In genomic region chr4:189912170-189912569, GRCh38 we compare ENCODE assay signal across 11 cellular contexts. TPM values are rescaled to one million over a fixed set of nuclear protein-coding genes. Genes with fewer than 3 reads are reported as not detected.
A peak's percentile ranks its signal among the peaks of the same experiment; 100 is the strongest.
DNase-seq lines count a peak whose midpoint lies in the region; ATAC-seq, FAIRE-seq and TF ChIP-seq lines count a peak whose summit lies in the region.
"Had no signal": no experiment of that assay in that cellular context is flagged by ENCODE, and none has a peak within 500 bp of the region (broad histone marks: within the 10 kb centered on the region; RNA-seq: fewer than 3 reads in every experiment).

No MANE protein-coding gene starts in this region.

- no peak overlapping the region for H2BK5ac ChIP-seq in mesenchymal stem cell (ENCODE audit: low read depth, low read length, poor library complexity, severe bottlenecking)

- no peak for TF ChIP-seq POLR2A in GM12878 (IDR thresholded peaks at IDR 0.05; ENCODE audit: low read depth, low read length)

- H3K79me2 ChIP-seq in GM12878 (ENCODE audit: control insufficient read depth, insufficient read depth, low read length), result no peaks in the 10 kb centered on the region

- peaks cover 6% of the 10 kb centered on the region for H3K27me3 Mint-ChIP-seq in CD8-positive, alpha-beta T cell (ENCODE audit: low read depth)

- TF ChIP-seq RAD21 in GM12878 (IDR thresholded peaks at IDR 0.05; ENCODE audit: insufficient read depth, low read depth, low read length) (no peak), liver (IDR thresholded peaks at IDR 0.05) (peak in 1 of 2 donors; percentile 5)

- H3K18ac ChIP-seq in mesenchymal stem cell (ENCODE audit: low read depth in 1 of 2, low read length in 2 of 2), result no peak overlapping the region

- H3K4me3 Mint-ChIP-seq in CD8-positive, alpha-beta T cell, result no peak overlapping the region

- no peak overlapping the region for H3K4me2 ChIP-seq in GM12878 (ENCODE audit: control insufficient read depth, insufficient read depth)
- H3K4me2 ChIP-seq in mesenchymal stem cell (ENCODE audit: low read length, poor library complexity, severe bottlenecking), result no peak overlapping the region

- BruUV-seq in GM12878 (replicated peaks; lab: Mats Ljungman, UMichigan), result no TSS peak

- H4K8ac ChIP-seq in mesenchymal stem cell (ENCODE audit: low read length), result no peak overlapping the region

- no peaks in the 10 kb centered on the region for H3K79me1 ChIP-seq in mesenchymal stem cell (replicated peaks; ENCODE audit: low read length, poor library complexity, severe bottlenecking)

- TF ChIP-seq CTCF in CD8-positive, alpha-beta T cell (IDR thresholded peaks at IDR 0.05), result peak; percentile 22
- TF ChIP-seq CTCF in HFF-Myc (IDR thresholded peaks at IDR 0.05; ENCODE audit: low read depth, low read length, missing control alignments) (peak; percentile 55), GM12878 (IDR thresholded peaks at IDR 0.05 in 2 of 3, conservative IDR thresholded peaks at IDR 0.05 in 1 of 3; ENCODE audit: control insufficient read depth in 2 of 3, extremely low read depth in 1 of 3, insufficient read depth in 1 of 3, low read depth in 3 of 3, low read length in 3 of 3) (peak; percentile 11 to 43 (median 43); a peak in 4 of 6 replicates), liver (IDR thresholded peaks at IDR 0.05; ENCODE audit: low read depth, low read length, missing input control) (peak; percentile 24)

- H3K23ac ChIP-seq in mesenchymal stem cell (ENCODE audit: low read length in 2 of 2), result no peak overlapping the region

- no peak overlapping the region for H2AK5ac ChIP-seq in mesenchymal stem cell (ENCODE audit: low read length, severe bottlenecking)

- H3K9me3 Mint-ChIP-seq in CD8-positive, alpha-beta T cell, result peaks cover 4% of the 10 kb centered on the region

- CTCF ChIA-PET in CD8-positive, alpha-beta T cell (lab: Charles Lee), result no interaction called here
- CTCF ChIA-PET in GM12878 (lab: Yijun Ruan, JAX), result interaction anchor here (1.0 to 1.3 kb wide), 3 partner anchors 16 to 28 kb away, joined by 3 read pairs; partner anchors contain the start of gene FRG1

- no peak overlapping the region for H4K91ac ChIP-seq in mesenchymal stem cell (ENCODE audit: low read length)

- no peak overlapping the region for H3K14ac ChIP-seq in mesenchymal stem cell (ENCODE audit: low read length in 2 of 2)

- 69% methylated on average over 6 of the region's 6 CpGs for WGBS in GM12878 (ENCODE audit: insufficient coverage, insufficient replicate concordance, low lambda C conversion rate, missing lambda C conversion rate)
- WGBS in liver, result 57% methylated on average over 6 of the region's 6 CpGs
- no CpG with 5 or more reads among the region's 6 CpGs for WGBS in mesenchymal stem cell

- H3K9me3 ChIP-seq in CD8-positive, alpha-beta T cell (ENCODE audit: low read length), result no peaks in the 10 kb centered on the region
- H3K9me3 ChIP-seq in GM12878 (replicated peaks; ENCODE audit: control insufficient read depth, insufficient read depth, low read length) (no peaks in the 10 kb centered on the region), liver (ENCODE audit: control insufficient read depth in 4 of 4, low read length in 3 of 4) (peaks cover 0 to 1% (median 0%) of the 10 kb centered on the region in 4 donors), mesenchymal stem cell (ENCODE audit: control insufficient read depth, low read length) (no peaks in the 10 kb centered on the region)

- no peak overlapping the region for H2BK120ac ChIP-seq in mesenchymal stem cell (ENCODE audit: low read depth, low read length)

- H2BK12ac ChIP-seq in mesenchymal stem cell (ENCODE audit: low read length in 2 of 2), result no peak overlapping the region

- H2AFZ ChIP-seq in GM12878 (ENCODE audit: control insufficient read depth, low read depth, low read length) (no peak overlapping the region), mesenchymal stem cell (ENCODE audit: low read depth, low read length) (no peak overlapping the region)

- no peak overlapping the region for H3K27ac Mint-ChIP-seq in CD8-positive, alpha-beta T cell

- no peak overlapping the region for H2BK15ac ChIP-seq in mesenchymal stem cell (ENCODE audit: low read depth, poor library complexity, severe bottlenecking)

- DNase-seq in CD8-positive, alpha-beta T cell, result no peak
- DNase-seq in HFF-Myc (ENCODE audit: extremely low read depth, low read depth) (no peak), GM12878 (ENCODE audit: low read depth, low spot score) (no peak), mesenchymal stem cell (no peak), ureter (ENCODE audit: low spot score) (no peak), NCI-H2107 treated with DMSO at 0.1 percent for 48 hours (lab: John Stamatoyannopoulos, UW; ENCODE audit: unreplicated experiment) (no peak)
- DNase-seq: activated CD4-positive, CD25-positive, alpha-beta regulatory T cell; activated gamma-delta T cell treated with Interleukin-2 at 50 U/mL for 16 hours had no signal

- H3K4me1 Mint-ChIP-seq in CD8-positive, alpha-beta T cell (ENCODE audit: low read depth), result no peaks in the 10 kb centered on the region

- no peaks in the 10 kb centered on the region for H3K27me3 ChIP-seq in CD8-positive, alpha-beta T cell (ENCODE audit: insufficient read depth, low read length)
- H3K27me3 ChIP-seq in GM12878 (replicated peaks in 1 of 2; ENCODE audit: control insufficient read depth in 2 of 2, insufficient read depth in 2 of 2, low read length in 1 of 2) (no peaks in the 10 kb centered on the region), liver (ENCODE audit: control insufficient read depth in 4 of 4, insufficient read depth in 4 of 4, low read length in 3 of 4) (no peaks in the 10 kb centered on the region), mesenchymal stem cell (ENCODE audit: control insufficient read depth in 1 of 2, insufficient read depth in 1 of 2, low read length in 2 of 2) (no peaks in the 10 kb centered on the region)

- SMC1A ChIA-PET in GM12878 (lab: Charles Lee; ENCODE audit: uncharacterized antibody, unreplicated experiment), result no interaction called here

- intact Hi-C loops in CD8-positive, alpha-beta T cell (cut with DNase I, micrococcal nuclease), result no loop called here
- intact Hi-C loops in GM12878 (cut with micrococcal nuclease; ENCODE audit: unreplicated experiment), result no loop called here

- H3K36me3 Mint-ChIP-seq in CD8-positive, alpha-beta T cell, result no peaks in the 10 kb centered on the region

- no peak overlapping the region for H3K4me3 ChIP-seq in CD8-positive, alpha-beta T cell (ENCODE audit: low read depth, low read length)
- H3K4me3 ChIP-seq in HFF-Myc (replicated peaks; ENCODE audit: low read depth, low read length) (no peak overlapping the region), GM12878 (no peak overlapping the region), liver (ENCODE audit: low read depth in 1 of 3, low read length in 3 of 3) (no peak overlapping the region), mesenchymal stem cell (ENCODE audit: insufficient read depth in 1 of 2, low read depth in 1 of 2, low read length in 2 of 2) (no peak overlapping the region)

- POLR2A ChIA-PET in CD8-positive, alpha-beta T cell (lab: Charles Lee), result no interaction called here
- POLR2A ChIA-PET in GM12878 (lab: Charles Lee), result no interaction called here

- H3K4me1 ChIP-seq in CD8-positive, alpha-beta T cell (ENCODE audit: insufficient read depth, low read length), result no peaks in the 10 kb centered on the region
- no peaks in the 10 kb centered on the region for H3K4me1 ChIP-seq in GM12878 (ENCODE audit: control insufficient read depth, insufficient read depth, low read length)
- H3K4me1 ChIP-seq in liver (ENCODE audit: control insufficient read depth in 4 of 4, insufficient read depth in 4 of 4, low read length in 3 of 4), result no peaks in the 10 kb centered on the region
- no peaks in the 10 kb centered on the region for H3K4me1 ChIP-seq in mesenchymal stem cell (ENCODE audit: control insufficient read depth, insufficient read depth, low read depth, low read length)

- H4K20me1 ChIP-seq in GM12878 (ENCODE audit: control insufficient read depth, insufficient read depth), result no peaks in the 10 kb centered on the region

- in situ Hi-C loops in GM12878 (cut with MboI), result no loop called here

- no peak overlapping the region for H3K27ac ChIP-seq in CD8-positive, alpha-beta T cell (ENCODE audit: low read depth, low read length)
- no peak overlapping the region for H3K27ac ChIP-seq in GM12878 (ENCODE audit: control insufficient read depth, insufficient read depth)
- no peak overlapping the region for H3K27ac ChIP-seq in liver (ENCODE audit: low read depth in 1 of 2, low read length in 2 of 2)
- H3K27ac ChIP-seq in mesenchymal stem cell (ENCODE audit: low read length, poor library complexity, severe bottlenecking), result no peak overlapping the region

- no peak for FAIRE-seq in GM12878 (lab: Jason Lieb, UNC)
- FAIRE-seq: RCC 7860 had no signal

- no peak for ATAC-seq in CD8-positive, alpha-beta T cell
- no peak for ATAC-seq in GM12878
- no peak for ATAC-seq in GM21367 (IDR thresholded peaks at IDR 0.05; ENCODE audit: unreplicated experiment)

- RAD21 ChIA-PET in GM12878 (lab: Charles Lee; ENCODE audit: unreplicated experiment), result no interaction called here

- no peak overlapping the region for H3K4ac ChIP-seq in mesenchymal stem cell (ENCODE audit: low read depth in 1 of 2, low read length in 2 of 2)

- TF ChIP-seq EP300 in GM12878 (IDR thresholded peaks at IDR 0.05; ENCODE audit: borderline replicate concordance in 1 of 2, control insufficient read depth in 1 of 2, low read depth in 2 of 2, low read length in 2 of 2), result no peak

- H3K9ac ChIP-seq in GM12878 (ENCODE audit: control insufficient read depth, insufficient read depth, low read length), result no peak overlapping the region
- no peak overlapping the region for H3K9ac ChIP-seq in liver (ENCODE audit: low read depth in 1 of 2, low read length in 2 of 2)
- H3K9ac ChIP-seq in mesenchymal stem cell (ENCODE audit: low read length), result no peak overlapping the region

- no peaks in the 10 kb centered on the region for H3K36me3 ChIP-seq in CD8-positive, alpha-beta T cell (ENCODE audit: insufficient read depth, low read length)
- no peaks in the 10 kb centered on the region for H3K36me3 ChIP-seq in GM12878 (ENCODE audit: control insufficient read depth in 2 of 2, insufficient read depth in 2 of 2, low read length in 1 of 2)
- no peaks in the 10 kb centered on the region for H3K36me3 ChIP-seq in liver (ENCODE audit: control insufficient read depth in 4 of 4, insufficient read depth in 3 of 4, low read depth in 1 of 4, low read length in 3 of 4)
- H3K36me3 ChIP-seq in mesenchymal stem cell (ENCODE audit: control insufficient read depth in 1 of 2, insufficient read depth in 2 of 2, low read depth in 1 of 2, low read length in 2 of 2), result no peaks in the 10 kb centered on the region

RNA-seq across cellular contexts. Expression of gene FRG1, which starts 28.5 kb away (rescaled TPM):
- 10 to 100 TPM; 67.9 to 68.5 TPM for total RNA-seq in CD8-positive, alpha-beta T cell
- 17.5 and 18.7 TPM in 2 replicates for total RNA-seq in GM12878 (2013; cell fraction: nucleolus; rRNA removed)
- total RNA-seq in GM12878 (2014; rRNA removed), result 28.9 and 37.7 TPM in 2 replicates
- total RNA-seq in GM12878 (2014; rRNA removed; fragmentation: Illumina TruSeq; extraction: Trizol), result 79.2 and 83.8 TPM in 2 replicates
- total RNA-seq in GM12878 (2021), result 44.6 and 48.4 TPM in 2 replicates
- 28.7 TPM for polyA plus RNA-seq in GM12878 (2011; ENCODE audit: low read depth)
- polyA plus RNA-seq in GM12878 (2011; rRNA removed), result 35.3 and 53.3 TPM in 2 replicates
- 13.0 and 13.8 TPM in 2 replicates for polyA plus RNA-seq in GM12878 (2011; cell fraction: cytosol; rRNA removed)
- polyA plus RNA-seq in GM12878 (2011; cell fraction: nucleus; rRNA removed), result 16.8 and 20.0 TPM in 2 replicates
- 48.0 and 49.3 TPM in 2 replicates for polyA plus RNA-seq in GM12878 (2012)
- 96.8 and 102 TPM in 2 replicates for polyA plus RNA-seq in GM12878 (2014; fragmentation: Illumina TruSeq; extraction: Trizol)
- polyA plus RNA-seq in GM12878 (2014; fragmentation: Nextera tagmentation; extraction: Ambion mirVana), result 100 to 1,000 TPM; 113 to 190 TPM
- polyA plus RNA-seq in GM12878 (2014; rRNA removed), result 34.3 and 44.7 TPM in 2 replicates
- polyA plus RNA-seq in GM12878 (2016; fragmentation: Nextera tagmentation; extraction: Ambion mirVana), result 10 to 100 TPM; 56.2 to 61.0 TPM
- 5.7 and 8.9 TPM in 2 replicates for polyA minus RNA-seq in GM12878 (2011; rRNA and poly(A)+ RNA removed)
- 6.7 and 9.0 TPM in 2 replicates for polyA minus RNA-seq in GM12878 (2011; cell fraction: cytosol; rRNA and poly(A)+ RNA removed)
- 6.4 and 7.4 TPM in 2 replicates for polyA minus RNA-seq in GM12878 (2011; cell fraction: nucleus; rRNA and poly(A)+ RNA removed)
- total RNA-seq in liver, result 10 to 100 TPM; 11.5 to 17.3 TPM
- polyA plus RNA-seq in liver, result 10 to 100 TPM; 15.5 to 19.5 TPM
- 81.2 TPM for polyA plus RNA-seq in mesenchymal stem cell (2013, experiment 1 of 2)
- polyA plus RNA-seq in mesenchymal stem cell (2013, experiment 2 of 2), result 81.7 TPM
- total RNA-seq in ureter, result 40.1 TPM
